ENCODE assay signal across 15 cellular contexts in the genomic region with DNA sequence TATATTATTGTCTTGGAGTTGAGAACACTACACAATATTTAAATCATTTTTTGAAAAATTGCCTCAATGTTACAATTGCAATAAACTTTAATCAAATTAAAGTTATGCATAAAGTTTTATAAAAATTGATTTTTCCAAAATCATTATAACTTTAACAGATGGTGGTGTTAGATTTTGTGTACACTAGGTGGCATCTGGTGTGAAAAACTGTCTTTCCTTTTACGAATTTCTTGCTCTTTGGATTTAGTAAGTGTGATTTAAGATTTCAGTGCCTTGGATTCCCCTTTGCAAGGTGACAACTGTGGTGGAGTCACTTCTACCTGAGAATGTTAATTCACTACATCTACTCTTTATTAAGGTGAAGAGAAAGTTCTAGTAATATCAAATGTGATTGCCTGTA.
DNase-seq lines count a peak whose midpoint lies in the region; ATAC-seq and TF ChIP-seq lines count a peak whose summit lies in the region.
"Had no signal": no experiment of that assay in that cellular context is flagged by ENCODE, and none has a peak within 500 bp of the region (broad histone marks: within the 10 kb centered on the region; RNA-seq: fewer than 3 reads in every experiment).

No MANE protein-coding gene starts in this region.

- DNase-seq in DMS53 (lab: John Stamatoyannopoulos, UW) (peak; percentile 10), OCI-LY7 (ENCODE audit: low spot score) (no peak), epithelial cell of esophagus (ENCODE audit: low read depth) (peak; percentile 29), GF-D8 (lab: John Stamatoyannopoulos, UW) (no peak), AG08395 (ENCODE audit: low spot score) (no peak)
- DNase-seq: activated CD4-positive, alpha-beta T cell treated with anti-CD3 and anti-CD28 coated beads, Interleukin-2, amount 50 U/mL, for 1 hour; gastrocnemius medialis; NCI-H187; stimulated activated CD4-positive, alpha-beta T cell treated with anti-CD3 and anti-CD28 coated beads, Interleukin-4, amount 100 ng/mL, for 4 hours; stimulated activated naive CD8-positive, alpha-beta T cell treated with anti-CD3 and anti-CD28 coated beads, Interleukin-15, amount 100 ng/mL, for 72 hours; T-cell had no signal

- POLR2A ChIA-PET in OCI-LY7 (lab: Charles Lee), result no interaction called here

- no peaks in the 10 kb centered on the region for H3K9me3 ChIP-seq in OCI-LY7 (ENCODE audit: low read length)
- H3K9me3 ChIP-seq: gastrocnemius medialis, prostate gland had no signal

- H3K36me3 ChIP-seq in OCI-LY7 (ENCODE audit: insufficient read depth, low read length), result no peaks in the 10 kb centered on the region
- H3K36me3 ChIP-seq: gastrocnemius medialis, prostate gland had no signal

- H3K9me2 ChIP-seq in OCI-LY7 (ENCODE audit: insufficient read depth, low read length), result no peaks in the 10 kb centered on the region

- no TSS peak for BruUV-seq in OCI-LY7 (replicated peaks; lab: Mats Ljungman, UMichigan)

- H3K4me2 ChIP-seq in OCI-LY7 (ENCODE audit: low read length), result no peak overlapping the region

- H3K79me2 ChIP-seq in OCI-LY7 (ENCODE audit: insufficient read depth, low read depth, low read length), result no peaks in the 10 kb centered on the region

- peak; percentile 41 for TF ChIP-seq CTCF in OCI-LY7 (conservative IDR thresholded peaks at IDR 0.05; ENCODE audit: low read length)
- TF ChIP-seq CTCF in epithelial cell of esophagus (IDR thresholded peaks at IDR 0.05; ENCODE audit: insufficient read depth, low read depth, low read length, missing control alignments), result peak; percentile 36
- TF ChIP-seq CTCF in nephron (IDR thresholded peaks at IDR 0.05; ENCODE audit: unreplicated experiment in 3 of 3), result peak; percentile 20 to 32 (median 27)

- H3K4me3 Mint-ChIP-seq in nephron, result no peak overlapping the region
- H3K4me3 Mint-ChIP-seq: stimulated activated naive CD8-positive, alpha-beta T cell treated with anti-CD3 and anti-CD28 coated beads, Interleukin-15, amount 100 ng/mL, for 72 hours; T-cell had no signal

- H3K4me3 ChIP-seq in OCI-LY7 (ENCODE audit: low read depth, low read length, poor library complexity, severe bottlenecking), result no peak overlapping the region
- H3K4me3 ChIP-seq in epithelial cell of esophagus (ENCODE audit: low read length), result no peak overlapping the region
- H3K4me3 ChIP-seq: gastrocnemius medialis, prostate gland had no signal

- ATAC-seq in GM21619 (IDR thresholded peaks at IDR 0.05; ENCODE audit: unreplicated experiment), result no peak
- ATAC-seq in GM19395 (IDR thresholded peaks at IDR 0.05; ENCODE audit: unreplicated experiment), result no peak
- ATAC-seq: gastrocnemius medialis; stimulated activated naive CD8-positive, alpha-beta T cell treated with anti-CD3 and anti-CD28 coated beads, Interleukin-15, amount 100 ng/mL, for 72 hours; T-cell had no signal

- H3K27ac ChIP-seq in OCI-LY7 (ENCODE audit: low read depth, low read length, poor library complexity, severe bottlenecking), result no peak overlapping the region
- H3K27ac ChIP-seq: gastrocnemius medialis, prostate gland had no signal

- no peaks in the 10 kb centered on the region for H3K9me3 Mint-ChIP-seq in nephron
- H3K9me3 Mint-ChIP-seq: stimulated activated naive CD8-positive, alpha-beta T cell treated with anti-CD3 and anti-CD28 coated beads, Interleukin-15, amount 100 ng/mL, for 72 hours; T-cell had no signal

- H3K4me1 Mint-ChIP-seq in nephron, result no peaks in the 10 kb centered on the region
- H3K4me1 Mint-ChIP-seq: stimulated activated naive CD8-positive, alpha-beta T cell treated with anti-CD3 and anti-CD28 coated beads, Interleukin-15, amount 100 ng/mL, for 72 hours; T-cell had no signal

- no peaks in the 10 kb centered on the region for H3K36me3 Mint-ChIP-seq in nephron (ENCODE audit: low read depth)
- H3K36me3 Mint-ChIP-seq: T-cell had no signal

- CTCF ChIA-PET in OCI-LY7 (lab: Charles Lee; ENCODE audit: unreplicated experiment), result no interaction called here

- peaks cover 1% of the 10 kb centered on the region for H3K27me3 Mint-ChIP-seq in nephron (ENCODE audit: low read depth)

- H4K20me1 ChIP-seq in OCI-LY7 (ENCODE audit: insufficient read depth, low read length), result no peaks in the 10 kb centered on the region

- no peak overlapping the region for H3K27ac Mint-ChIP-seq in nephron
- H3K27ac Mint-ChIP-seq: T-cell had no signal

- intact Hi-C loops in OCI-LY7 (cut with micrococcal nuclease; ENCODE audit: unreplicated experiment), result no loop called here

- no peaks in the 10 kb centered on the region for H3K4me1 ChIP-seq in OCI-LY7 (ENCODE audit: insufficient read depth, low read length, poor library complexity, severe bottlenecking)
- H3K4me1 ChIP-seq: gastrocnemius medialis, prostate gland had no signal

- H2AFZ ChIP-seq in OCI-LY7 (ENCODE audit: low read length), result no peak overlapping the region

Comparison
In these comparisons a context has a peak if more than half of its experiments do, and no peak if none do; other contexts are left out.
1. DNase-seq: peak in DMS53 (single experiment) and epithelial cell of esophagus (single experiment); none in OCI-LY7 (single experiment), GF-D8 (single experiment) and AG08395 (single experiment).
2. Peak in every context shown above with its lines, with median percentiles within 50 percentile points of each other: CTCF ChIP-seq.